1 cellular context compared by ENCODE assay signal in genomic region chr19:3098515-3099346, GRCh38.
TF ChIP-seq lines count a peak whose summit lies in the region.

No MANE protein-coding gene starts in this region.

TF ChIP-seq in WTC11, 78 proteins besides CTCF, POLR2A, EP300 and RAD21 (continued from another document):
- TF ChIP-seq, protein P1, sequence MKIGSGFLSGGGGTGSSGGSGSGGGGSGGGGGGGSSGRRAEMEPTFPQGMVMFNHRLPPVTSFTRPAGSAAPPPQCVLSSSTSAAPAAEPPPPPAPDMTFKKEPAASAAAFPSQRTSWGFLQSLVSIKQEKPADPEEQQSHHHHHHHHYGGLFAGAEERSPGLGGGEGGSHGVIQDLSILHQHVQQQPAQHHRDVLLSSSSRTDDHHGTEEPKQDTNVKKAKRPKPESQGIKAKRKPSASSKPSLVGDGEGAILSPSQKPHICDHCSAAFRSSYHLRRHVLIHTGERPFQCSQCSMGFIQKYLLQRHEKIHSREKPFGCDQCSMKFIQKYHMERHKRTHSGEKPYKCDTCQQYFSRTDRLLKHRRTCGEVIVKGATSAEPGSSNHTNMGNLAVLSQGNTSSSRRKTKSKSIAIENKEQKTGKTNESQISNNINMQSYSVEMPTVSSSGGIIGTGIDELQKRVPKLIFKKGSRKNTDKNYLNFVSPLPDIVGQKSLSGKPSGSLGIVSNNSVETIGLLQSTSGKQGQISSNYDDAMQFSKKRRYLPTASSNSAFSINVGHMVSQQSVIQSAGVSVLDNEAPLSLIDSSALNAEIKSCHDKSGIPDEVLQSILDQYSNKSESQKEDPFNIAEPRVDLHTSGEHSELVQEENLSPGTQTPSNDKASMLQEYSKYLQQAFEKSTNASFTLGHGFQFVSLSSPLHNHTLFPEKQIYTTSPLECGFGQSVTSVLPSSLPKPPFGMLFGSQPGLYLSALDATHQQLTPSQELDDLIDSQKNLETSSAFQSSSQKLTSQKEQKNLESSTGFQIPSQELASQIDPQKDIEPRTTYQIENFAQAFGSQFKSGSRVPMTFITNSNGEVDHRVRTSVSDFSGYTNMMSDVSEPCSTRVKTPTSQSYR (CRISPR knock-in tag; IDR thresholded peaks at IDR 0.05), result no peak
- TF ChIP-seq JUN (CRISPR knock-in tag; IDR thresholded peaks at IDR 0.05) (no peak), JAZF1 (CRISPR knock-in tag; IDR thresholded peaks at IDR 0.05) (no peak)
- TF ChIP-seq, protein P2, sequence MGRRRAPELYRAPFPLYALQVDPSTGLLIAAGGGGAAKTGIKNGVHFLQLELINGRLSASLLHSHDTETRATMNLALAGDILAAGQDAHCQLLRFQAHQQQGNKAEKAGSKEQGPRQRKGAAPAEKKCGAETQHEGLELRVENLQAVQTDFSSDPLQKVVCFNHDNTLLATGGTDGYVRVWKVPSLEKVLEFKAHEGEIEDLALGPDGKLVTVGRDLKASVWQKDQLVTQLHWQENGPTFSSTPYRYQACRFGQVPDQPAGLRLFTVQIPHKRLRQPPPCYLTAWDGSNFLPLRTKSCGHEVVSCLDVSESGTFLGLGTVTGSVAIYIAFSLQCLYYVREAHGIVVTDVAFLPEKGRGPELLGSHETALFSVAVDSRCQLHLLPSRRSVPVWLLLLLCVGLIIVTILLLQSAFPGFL (CRISPR knock-in tag; IDR thresholded peaks at IDR 0.05; ENCODE audit: borderline replicate concordance), result no peak
